Comparison of ENCODE assay signal across 19 cellular contexts in genomic region chr7:69295971-69296370, GRCh38.
A peak's percentile ranks its signal among the peaks of the same experiment; 100 is the strongest.
DNase-seq lines count a peak whose midpoint lies in the region; ATAC-seq and TF ChIP-seq lines count a peak whose summit lies in the region.
"Had no signal": no experiment of that assay in that cellular context is flagged by ENCODE, and none has a peak within 500 bp of the region (broad histone marks: within the 10 kb centered on the region; RNA-seq: fewer than 3 reads in every experiment).

No MANE protein-coding gene starts in this region.

- H3K4me3 ChIP-seq in SJCRH30, result no peak overlapping the region
- H3K4me3 ChIP-seq in CD8-positive, alpha-beta T cell (ENCODE audit: low read depth, low read length), result no peak overlapping the region
- H3K4me3 ChIP-seq: K562 had no signal

- in situ Hi-C loops in GM13976 (cut with MboI; ENCODE audit: low sequenced_read_pairs, unreplicated experiment), result no loop called here

- peaks cover 3% of the 10 kb centered on the region for H3K9me3 Mint-ChIP-seq in CD8-positive, alpha-beta T cell

- no peaks in the 10 kb centered on the region for H3K27me3 ChIP-seq in SJCRH30
- H3K27me3 ChIP-seq in CD8-positive, alpha-beta T cell (ENCODE audit: insufficient read depth, low read length), result no peaks in the 10 kb centered on the region

- no peak overlapping the region for H3K4me3 Mint-ChIP-seq in CD8-positive, alpha-beta T cell
- H3K4me3 Mint-ChIP-seq: CD4-positive, CD25-positive, alpha-beta regulatory T cell; T-helper 17 cell had no signal

- DNase-seq in NCI-H748 (lab: John Stamatoyannopoulos, UW; ENCODE audit: unreplicated experiment) (peak; percentile 28), NCI-H748 treated with DMSO at 0.1 percent for 48 hours (lab: John Stamatoyannopoulos, UW) (no peak), NCI-H524 (lab: John Stamatoyannopoulos, UW) (peak; percentile 91 to 96), SJCRH30 (peak; percentile 54 to 65), GM13976 (ENCODE audit: low spot score) (no peak)
- no peak for DNase-seq in CD8-positive, alpha-beta T cell
- DNase-seq: 8988T; CD4-positive, CD25-positive, alpha-beta regulatory T cell; DMS53; GOT3; NCI-H1417 treated with DMSO at 0.1 percent for 48 hours; NCI-H2081 treated with DMSO at 0.1 percent for 48 hours; NCI-H226; NCI-H526; PC-3; T-helper 17 cell had no signal

- H3K27ac ChIP-seq in SJCRH30, result no peak overlapping the region
- H3K27ac ChIP-seq in CD8-positive, alpha-beta T cell (ENCODE audit: low read depth, low read length), result no peak overlapping the region

- no peak for ATAC-seq in GM21529 (IDR thresholded peaks at IDR 0.05; ENCODE audit: unreplicated experiment)
- ATAC-seq in GM19463 (IDR thresholded peaks at IDR 0.05; ENCODE audit: unreplicated experiment), result no peak
- ATAC-seq in CD8-positive, alpha-beta T cell, result no peak
- ATAC-seq: K562, PC-3, T-helper 17 cell had no signal

- H3K27ac Mint-ChIP-seq in CD8-positive, alpha-beta T cell, result no peak overlapping the region
- H3K27ac Mint-ChIP-seq: CD4-positive, CD25-positive, alpha-beta regulatory T cell; T-helper 17 cell had no signal

- TF ChIP-seq CTCF in GM13976 (IDR thresholded peaks at IDR 0.05; ENCODE audit: borderline replicate concordance, control extremely low read depth, extremely low read depth, insufficient read depth, missing control alignments), result no peak
- TF ChIP-seq CTCF in CD8-positive, alpha-beta T cell (IDR thresholded peaks at IDR 0.05), result no peak

- POLR2A ChIA-PET in CD8-positive, alpha-beta T cell (lab: Charles Lee), result no interaction called here

- no peaks in the 10 kb centered on the region for H3K36me3 ChIP-seq in SJCRH30
- no peaks in the 10 kb centered on the region for H3K36me3 ChIP-seq in CD8-positive, alpha-beta T cell (ENCODE audit: insufficient read depth, low read length)

- no peaks in the 10 kb centered on the region for H3K4me1 Mint-ChIP-seq in CD8-positive, alpha-beta T cell (ENCODE audit: low read depth)
- H3K4me1 Mint-ChIP-seq: CD4-positive, CD25-positive, alpha-beta regulatory T cell; T-helper 17 cell had no signal

- H3K36me3 Mint-ChIP-seq in CD8-positive, alpha-beta T cell, result no peaks in the 10 kb centered on the region
- H3K36me3 Mint-ChIP-seq: CD4-positive, CD25-positive, alpha-beta regulatory T cell had no signal

- no peaks in the 10 kb centered on the region for H3K27me3 Mint-ChIP-seq in CD8-positive, alpha-beta T cell (ENCODE audit: low read depth)
- H3K27me3 Mint-ChIP-seq: CD4-positive, CD25-positive, alpha-beta regulatory T cell; T-helper 17 cell had no signal

- no peaks in the 10 kb centered on the region for H3K9me3 ChIP-seq in SJCRH30 (replicated peaks)
- H3K9me3 ChIP-seq in CD8-positive, alpha-beta T cell (ENCODE audit: low read length), result no peaks in the 10 kb centered on the region

- intact Hi-C loops in CD8-positive, alpha-beta T cell (cut with DNase I, micrococcal nuclease), result no loop called here

- 0 out of 2 replicates have a peak, but pooled peaks cover 2% of the 10 kb centered on the region for H3K4me1 ChIP-seq in SJCRH30
- H3K4me1 ChIP-seq in CD8-positive, alpha-beta T cell (ENCODE audit: insufficient read depth, low read length), result no peaks in the 10 kb centered on the region

- CTCF ChIA-PET in CD8-positive, alpha-beta T cell (lab: Charles Lee), result no interaction called here

Comparison
In these comparisons a context has a peak if more than half of its experiments do, and no peak if none do; other contexts are left out.
1. DNase-seq: peak in NCI-H748 (single experiment), NCI-H524 (2 of 2) and SJCRH30 (2 of 2); none in NCI-H748 treated with DMSO at 0.1 percent for 48 hours (single experiment), GM13976 (single experiment) and CD8-positive, alpha-beta T cell (0 of 7).